32 cellular contexts compared by ENCODE assay signal in genomic region chr17:72365857-72366415, GRCh38.
DNase-seq lines count a peak whose midpoint lies in the region; FAIRE-seq and TF ChIP-seq lines count a peak whose summit lies in the region.
"Had no signal": no experiment of that assay in that cellular context is flagged by ENCODE, and none has a peak within 500 bp of the region (broad histone marks: within the 10 kb centered on the region; RNA-seq: fewer than 3 reads in every experiment).

No MANE protein-coding gene starts in this region.

- no peaks in the 10 kb centered on the region for H3K27me3 Mint-ChIP-seq in Calu3 (ENCODE audit: unreplicated experiment)
- peaks cover 5% of the 10 kb centered on the region for H3K27me3 Mint-ChIP-seq in endothelial cell (ENCODE audit: unreplicated experiment)
- H3K27me3 Mint-ChIP-seq: activated naive CD4-positive, alpha-beta T cell treated with anti-CD3 and anti-CD28 coated beads, Interleukin-2, amount 50 U/mL, for 24 hours; central memory CD8-positive, alpha-beta T cell had no signal

- peak in 1 of 2 experiments; percentile 14; a peak in 1 of 4 replicates for TF ChIP-seq EP300 in SK-N-SH (IDR thresholded peaks at IDR 0.05; ENCODE audit: borderline replicate concordance in 1 of 2, low read depth in 1 of 2, low read length in 1 of 2)

- FAIRE-seq in urothelium cell line (lab: Jason Lieb, UNC) = peak; percentile 27

- H3K9me2 ChIP-seq in SK-N-SH = no peaks in the 10 kb centered on the region

- no peak overlapping the region for H3K4me3 Mint-ChIP-seq in Calu3 (ENCODE audit: low read depth, unreplicated experiment)
- no peak overlapping the region for H3K4me3 Mint-ChIP-seq in endothelial cell (ENCODE audit: unreplicated experiment)
- H3K4me3 Mint-ChIP-seq: activated naive CD4-positive, alpha-beta T cell treated with anti-CD3 and anti-CD28 coated beads, Interleukin-2, amount 50 U/mL, for 24 hours; activated T-helper 1 cell treated with anti-CD3 and anti-CD28 coated beads, Interleukin-12 subunit alpha, Interleukin-12 subunit beta, Interleukin-2, Interleukin-4 antibody, amounts not matched to agents 30 ng/mL and 10 ng/mL and 1 ng/mL, durations not matched to agents 14 hours and 24 hours and 36 hours; CD4-positive, alpha-beta T cell; central memory CD8-positive, alpha-beta T cell; nephron had no signal

- no peaks in the 10 kb centered on the region for H3K36me3 Mint-ChIP-seq in Calu3 (ENCODE audit: insufficient read depth, unreplicated experiment)
- no peaks in the 10 kb centered on the region for H3K36me3 Mint-ChIP-seq in endothelial cell (ENCODE audit: low read depth, unreplicated experiment)

- POLR2A ChIA-PET in SK-N-SH (lab: Yijun Ruan, JAX) = interaction anchor here (1.1 kb wide), 1 partner anchor 8 kb away, joined by 3 read pairs; no protein-coding TSS in a partner anchor

- H3K9ac ChIP-seq in SK-N-SH (no peak overlapping the region), fibroblast of lung (ENCODE audit: insufficient read depth, low read length) (no peak overlapping the region)
- H3K9ac ChIP-seq: parathyroid adenoma had no signal

- H3F3A ChIP-seq in SK-N-SH (replicated peaks; ENCODE audit: insufficient read depth) = no peaks in the 10 kb centered on the region

- CTCF ChIA-PET in SK-N-SH (lab: Yijun Ruan, JAX) = interaction anchor here (0.7 to 2.3 kb wide), 3 partner anchors 12 to 245 kb away, joined by 3 to 8 read pairs (median 5); partner anchors contain the start of gene SOX9
- CTCF ChIA-PET in Calu3 (lab: Charles Lee) = no interaction called here

- H3K27ac Mint-ChIP-seq in Calu3 (ENCODE audit: unreplicated experiment) (no peak overlapping the region), endothelial cell (ENCODE audit: unreplicated experiment) (no peak overlapping the region)
- H3K27ac Mint-ChIP-seq: activated naive CD4-positive, alpha-beta T cell treated with anti-CD3 and anti-CD28 coated beads, Interleukin-2, amount 50 U/mL, for 24 hours; activated T-helper 1 cell treated with anti-CD3 and anti-CD28 coated beads, Interleukin-12 subunit alpha, Interleukin-12 subunit beta, Interleukin-2, Interleukin-4 antibody, amounts not matched to agents 30 ng/mL and 10 ng/mL and 1 ng/mL, durations not matched to agents 14 hours and 24 hours and 36 hours; CD4-positive, alpha-beta T cell; nephron had no signal

- H3K27ac ChIP-seq in SK-N-SH (ENCODE audit: low read depth in 2 of 2, low read length in 1 of 2) (no peak overlapping the region; a peak in 1 of 4 replicates), fibroblast of lung (ENCODE audit: insufficient read depth, low read length) (no peak overlapping the region)
- H3K27ac ChIP-seq: dorsolateral prefrontal cortex, gastroesophageal sphincter, parathyroid adenoma, SK-N-MC, thoracic aorta had no signal

- TF ChIP-seq CTCF in GM12865 (IDR thresholded peaks at IDR 0.05; ENCODE audit: insufficient read depth, low read depth, low read length, missing control alignments) = peak; percentile 2
- TF ChIP-seq CTCF in SK-N-SH (IDR thresholded peaks at IDR 0.05) = 0 out of 2 replicates have a peak, but pooled peaks have one; percentile 13
- no peak for TF ChIP-seq CTCF in fibroblast of lung (conservative IDR thresholded peaks at IDR 0.05 in 1 of 2, IDR thresholded peaks at IDR 0.05 in 1 of 2; ENCODE audit: low read depth in 1 of 2, low read length in 2 of 2)
- no peak for TF ChIP-seq CTCF in Calu3 (IDR thresholded peaks at IDR 0.05; ENCODE audit: unreplicated experiment)
- TF ChIP-seq CTCF in endothelial cell (IDR thresholded peaks at IDR 0.05; ENCODE audit: unreplicated experiment) = no peak

- H3K79me2 ChIP-seq in SK-N-SH (ENCODE audit: insufficient read depth) (no peaks in the 10 kb centered on the region), fibroblast of lung (ENCODE audit: control insufficient read depth, insufficient read depth, low read length) (no peaks in the 10 kb centered on the region)
- H3K79me2 ChIP-seq: parathyroid adenoma had no signal

- H3K4me3 ChIP-seq in GM12865 (ENCODE audit: low read depth, low read length) (no peak overlapping the region), SK-N-SH (ENCODE audit: low read depth in 2 of 2, low read length in 1 of 2) (no peak overlapping the region), fibroblast of lung (replicated peaks in 1 of 4; ENCODE audit: control extremely low read depth in 1 of 4, insufficient read depth in 1 of 4, low read depth in 3 of 4, low read length in 4 of 4) (no peak overlapping the region)
- H3K4me3 ChIP-seq: dorsolateral prefrontal cortex, gastroesophageal sphincter, SK-N-MC, thoracic aorta had no signal

- no peak overlapping the region for H2AFZ ChIP-seq in SK-N-SH (ENCODE audit: low read depth)
- H2AFZ ChIP-seq in fibroblast of lung (ENCODE audit: low read length) = no peak overlapping the region
- H2AFZ ChIP-seq: parathyroid adenoma had no signal

- H4K20me1 ChIP-seq in SK-N-SH (ENCODE audit: insufficient read depth) (no peaks in the 10 kb centered on the region), fibroblast of lung (ENCODE audit: control insufficient read depth, extremely low read depth, insufficient read depth, low read length) (no peaks in the 10 kb centered on the region)

- intact Hi-C loops in Calu3 (cut with micrococcal nuclease; ENCODE audit: unreplicated experiment) = no loop called here

- peaks cover 22 to 33% of the 10 kb centered on the region in 2 experiments for H3K4me1 ChIP-seq in SK-N-SH (ENCODE audit: control insufficient read depth in 1 of 2, insufficient read depth in 2 of 2, low read depth in 1 of 2, low read length in 1 of 2)
- H3K4me1 ChIP-seq in fibroblast of lung (ENCODE audit: control insufficient read depth, extremely low read depth, insufficient read depth, low read length) = peaks cover 6% of the 10 kb centered on the region
- H3K4me1 ChIP-seq: gastroesophageal sphincter, parathyroid adenoma had no signal

- no peak for TF ChIP-seq RAD21 in SK-N-SH (IDR thresholded peaks at IDR 0.05; ENCODE audit: low read length)

- no TSS peak for BruUV-seq in Calu3 (replicated peaks; lab: Mats Ljungman, UMichigan)

- peak; percentile 34 for DNase-seq in GM12865 (ENCODE audit: low read depth)
- no peak for DNase-seq in SK-N-SH
- DNase-seq in fibroblast of lung (ENCODE audit: low read depth in 2 of 2) = peak; percentile 57 to 86
- DNase-seq in urothelium cell line (ENCODE audit: low spot score) = no peak
- no peak for DNase-seq in Calu3
- DNase-seq in endothelial cell (ENCODE audit: low spot score) = no peak
- no peak for DNase-seq in GDM1 (lab: John Stamatoyannopoulos, UW)
- DNase-seq: activated CD4-positive, alpha-beta T cell treated with anti-CD3 and anti-CD28 coated beads, Interleukin-2, amount 50 U/mL, for 1 hour; CD4-positive, alpha-beta T cell; DMS 273 treated with DMSO at 0.1 percent for 48 hours; H7; islet precursor cell; left ventricle myocardium superior; midbrain; NCI-H1105; NCI-H2029; NCI-H2227 treated with DMSO at 0.1 percent for 48 hours; NCI-H69; right cardiac atrium; RPMI8226; stimulated activated CD4-positive, alpha-beta T cell treated with anti-CD3 and anti-CD28 coated beads, Interleukin-12 subunit alpha, Interleukin-12 subunit beta, amount 100 ng/mL, for 4 hours; stimulated activated CD4-positive, alpha-beta T cell treated with anti-CD3 and anti-CD28 coated beads, Interleukin-4, amount 100 ng/mL, for 4 hours; stimulated activated naive CD4-positive, alpha-beta T cell had no signal

- H3K4me2 ChIP-seq in SK-N-SH (no peak overlapping the region), fibroblast of lung (ENCODE audit: extremely low read depth, insufficient read depth, low read length) (no peak overlapping the region)

- H3K27me3 ChIP-seq in SK-N-SH (ENCODE audit: insufficient read depth) = no peaks in the 10 kb centered on the region
- H3K27me3 ChIP-seq in fibroblast of lung (ENCODE audit: control insufficient read depth, insufficient read depth, low read length) = no peaks in the 10 kb centered on the region

- H3K4me1 Mint-ChIP-seq in Calu3 (ENCODE audit: low read depth, unreplicated experiment) (peaks cover 13% of the 10 kb centered on the region), endothelial cell (ENCODE audit: unreplicated experiment) (no peaks in the 10 kb centered on the region)
- H3K4me1 Mint-ChIP-seq: activated naive CD4-positive, alpha-beta T cell treated with anti-CD3 and anti-CD28 coated beads, Interleukin-2, amount 50 U/mL, for 24 hours; central memory CD8-positive, alpha-beta T cell had no signal

- no peaks in the 10 kb centered on the region for H3K9me3 Mint-ChIP-seq in Calu3 (ENCODE audit: low read depth, unreplicated experiment)
- no peaks in the 10 kb centered on the region for H3K9me3 Mint-ChIP-seq in endothelial cell (ENCODE audit: unreplicated experiment)
- H3K9me3 Mint-ChIP-seq: activated naive CD4-positive, alpha-beta T cell treated with anti-CD3 and anti-CD28 coated beads, Interleukin-2, amount 50 U/mL, for 24 hours; activated T-helper 1 cell treated with anti-CD3 and anti-CD28 coated beads, Interleukin-12 subunit alpha, Interleukin-12 subunit beta, Interleukin-2, Interleukin-4 antibody, amounts not matched to agents 30 ng/mL and 10 ng/mL and 1 ng/mL, durations not matched to agents 14 hours and 24 hours and 36 hours; central memory CD8-positive, alpha-beta T cell; nephron had no signal

- 78% methylated on average over 5 of the region's 6 CpGs for WGBS in SK-N-SH (ENCODE audit: low lambda C conversion rate)

- H3K36me3 ChIP-seq in SK-N-SH (replicated peaks in 1 of 2; ENCODE audit: control insufficient read depth in 1 of 2, insufficient read depth in 2 of 2, low read length in 1 of 2) = no peaks in the 10 kb centered on the region
- H3K36me3 ChIP-seq in fibroblast of lung (ENCODE audit: control insufficient read depth, insufficient read depth, low read length) = no peaks in the 10 kb centered on the region
- H3K36me3 ChIP-seq: gastroesophageal sphincter, thoracic aorta had no signal

- no peaks in the 10 kb centered on the region for H3K9me3 ChIP-seq in SK-N-SH
- H3K9me3 ChIP-seq in fibroblast of lung (ENCODE audit: control insufficient read depth, insufficient read depth, low read depth, low read length) = no peaks in the 10 kb centered on the region
- H3K9me3 ChIP-seq: gastroesophageal sphincter, thoracic aorta had no signal

TF ChIP-seq in SK-N-SH, 30 proteins besides CTCF, POLR2A, EP300 and RAD21 (continues in another document):
- TF ChIP-seq MEF2A (IDR thresholded peaks at IDR 0.05; ENCODE audit: borderline replicate concordance, low read depth) (no peak), EZH2phosphoT487 (IDR thresholded peaks at IDR 0.05; ENCODE audit: borderline replicate concordance, low read depth) (no peak), POLR2AphosphoS5 (IDR thresholded peaks at IDR 0.05; ENCODE audit: low read depth, low read length) (peak; percentile 64), CHD2 (IDR thresholded peaks at IDR 0.05; ENCODE audit: low read length, partially characterized antibody) (no peak), RXRA (IDR thresholded peaks at IDR 0.05; ENCODE audit: borderline replicate concordance, low read depth) (no peak)

Comparison
In these comparisons a context has a peak if more than half of its experiments do, and no peak if none do; other contexts are left out.
1. DNase-seq: peak in GM12865 (single experiment) and fibroblast of lung (2 of 2); none in SK-N-SH (single experiment), urothelium cell line (single experiment), Calu3 (single experiment), endothelial cell (single experiment) and GDM1 (single experiment).
2. CTCF ChIP-seq: peak in GM12865 (single experiment) and SK-N-SH (single experiment); none in fibroblast of lung (0 of 2), Calu3 (single experiment) and endothelial cell (single experiment).